Comparison of ENCODE assay signal across 1 cellular context in genomic region chr4:74438661-74439060, GRCh38.
A peak's percentile ranks its signal among the peaks of the same experiment; 100 is the strongest.
TF ChIP-seq lines count a peak whose summit lies in the region.

No MANE protein-coding gene starts in this region.

TF ChIP-seq in K562, 482 proteins besides CTCF, POLR2A, EP300 and RAD21:
- TF ChIP-seq HOMEZ (CRISPR knock-in tag; IDR thresholded peaks at IDR 0.05) (no peak), MGA (IDR thresholded peaks at IDR 0.05) (no peak), PRDM10 (IDR thresholded peaks at IDR 0.05; ENCODE audit: partially characterized antibody) (peak; percentile 15), ZNF77 (CRISPR knock-in tag; IDR thresholded peaks at IDR 0.05) (no peak), XRCC3 (IDR thresholded peaks at IDR 0.05) (no peak)
